Comparison of ENCODE assay signal across 19 cellular contexts in genomic region chr7:19522486-19522885, GRCh38.
DNase-seq lines count a peak whose midpoint lies in the region; ATAC-seq and TF ChIP-seq lines count a peak whose summit lies in the region.
"Had no signal": no experiment of that assay in that cellular context is flagged by ENCODE, and none has a peak within 500 bp of the region (broad histone marks: within the 10 kb centered on the region; RNA-seq: fewer than 3 reads in every experiment).

No MANE protein-coding gene starts in this region.

- POLR2A ChIA-PET in MCF 10A (lab: Yijun Ruan, JAX): interaction anchor here (0.6 to 1.0 kb wide), 2 partner anchors 39 to 410 kb away, joined by 3 read pairs; no protein-coding TSS in a partner anchor

- DNase-seq in MCF 10A (ENCODE audit: unreplicated experiment) (peak; percentile 74), breast epithelium (ENCODE audit: low spot score in 2 of 2) (no peak), amniotic epithelial cell (ENCODE audit: low read depth) (peak; percentile 91), fibroblast of the conjunctiva (ENCODE audit: low read depth) (peak; percentile 49), NCI-H128 (lab: John Stamatoyannopoulos, UW; ENCODE audit: unreplicated experiment) (no peak)
- no peak for DNase-seq in stimulated activated CD4-positive, alpha-beta T cell treated with anti-CD3 and anti-CD28 coated beads, Interleukin-4, amount 100 ng/mL, for 1 hour
- DNase-seq: activated CD8-positive, alpha-beta T cell treated with anti-CD3 and anti-CD28 coated beads for 36 hours; activated effector memory CD4-positive, alpha-beta T cell treated with anti-CD3 and anti-CD28 coated beads, Interleukin-2, amount 50 U/mL, for 16 hours; Caco-2; cerebellar nuclear complex; KBM-7; NCI-H1694; NCI-H526; occipital lobe; Right ventricle myocardium superior; testis had no signal

- no peaks in the 10 kb centered on the region for H3K9me3 ChIP-seq in breast epithelium
- H3K9me3 ChIP-seq: Caco-2, testis had no signal

- BruUV-seq in MCF 10A (replicated peaks; lab: Mats Ljungman, UMichigan): no TSS peak

- TF ChIP-seq POLR2A in breast epithelium (IDR thresholded peaks at IDR 0.05): no peak

- no peaks in the 10 kb centered on the region for H3K36me3 ChIP-seq in breast epithelium

- TF ChIP-seq CTCF in MCF 10A (IDR thresholded peaks at IDR 0.05; ENCODE audit: unreplicated experiment) (no peak), breast epithelium (IDR thresholded peaks at IDR 0.05) (no peak)

- no peaks in the 10 kb centered on the region for H3K27me3 ChIP-seq in breast epithelium
- H3K27me3 ChIP-seq: testis had no signal

- H3K4me3 ChIP-seq in breast epithelium: no peak overlapping the region
- H3K4me3 ChIP-seq: testis had no signal

- H3K9me3 Mint-ChIP-seq in MCF 10A (ENCODE audit: unreplicated experiment): peaks cover 15% of the 10 kb centered on the region

- intact Hi-C loops in MCF 10A (cut with micrococcal nuclease): no loop called here
- intact Hi-C loops in breast epithelium (cut with DNase I; ENCODE audit: low total_unique reads): no loop called here

- ATAC-seq in GM18517 (IDR thresholded peaks at IDR 0.05; ENCODE audit: unreplicated experiment) (no peak), GM18907 (IDR thresholded peaks at IDR 0.05; ENCODE audit: unreplicated experiment) (no peak)
- ATAC-seq: activated CD8-positive, alpha-beta T cell treated with anti-CD3 and anti-CD28 coated beads for 36 hours had no signal

- no peaks in the 10 kb centered on the region for H3K36me3 Mint-ChIP-seq in MCF 10A (ENCODE audit: insufficient read depth, unreplicated experiment)

- no peaks in the 10 kb centered on the region for H3K4me1 ChIP-seq in breast epithelium
- H3K4me1 ChIP-seq: Caco-2, testis had no signal

- H3K27ac ChIP-seq in breast epithelium: no peak overlapping the region
- H3K27ac ChIP-seq: 22Rv1, testis had no signal

- H3K27ac Mint-ChIP-seq in MCF 10A (ENCODE audit: low read depth, unreplicated experiment): peak overlapping the region; percentile 92
- H3K27ac Mint-ChIP-seq: activated CD8-positive, alpha-beta T cell treated with anti-CD3 and anti-CD28 coated beads for 36 hours had no signal

- no peaks in the 10 kb centered on the region for H3K27me3 Mint-ChIP-seq in MCF 10A (ENCODE audit: insufficient read depth, unreplicated experiment)
- H3K27me3 Mint-ChIP-seq: activated CD8-positive, alpha-beta T cell treated with anti-CD3 and anti-CD28 coated beads for 36 hours had no signal

- peak overlapping the region; percentile 48 for H3K4me3 Mint-ChIP-seq in MCF 10A (ENCODE audit: unreplicated experiment)
- H3K4me3 Mint-ChIP-seq: activated CD8-positive, alpha-beta T cell treated with anti-CD3 and anti-CD28 coated beads for 36 hours had no signal

- peaks cover 36% of the 10 kb centered on the region for H3K4me1 Mint-ChIP-seq in MCF 10A (ENCODE audit: insufficient read depth, unreplicated experiment)

- CTCF ChIA-PET in MCF 10A (lab: Yijun Ruan, JAX): interaction anchor here (0.6 kb wide), 1 partner anchor 948 kb away, joined by 4 read pairs; no protein-coding TSS in a partner anchor

Comparison
In these comparisons a context has a peak if more than half of its experiments do, and no peak if none do; other contexts are left out.
1. DNase-seq: peak in MCF 10A (single experiment), amniotic epithelial cell (single experiment) and fibroblast of the conjunctiva (single experiment); none in breast epithelium (0 of 2), stimulated activated CD4-positive, alpha-beta T cell treated with anti-CD3 and anti-CD28 coated beads, Interleukin-4, amount 100 ng/mL, for 1 hour (single experiment) and NCI-H128 (single experiment).